7 cellular contexts compared by ENCODE assay signal in genomic region chr14:91241848-91242247, GRCh38.
A peak's percentile ranks its signal among the peaks of the same experiment; 100 is the strongest.
DNase-seq lines count a peak whose midpoint lies in the region; ATAC-seq and TF ChIP-seq lines count a peak whose summit lies in the region.

No MANE protein-coding gene starts in this region.

- peak overlapping the region; percentile 31 for H3K9ac ChIP-seq in SU-DHL-6 (ENCODE audit: low read length)

- no peaks in the 10 kb centered on the region for H3K27me3 ChIP-seq in SU-DHL-6 (ENCODE audit: low read length)
- H3K27me3 ChIP-seq in brain microvascular endothelial cell (replicated peaks): no peaks in the 10 kb centered on the region

- ATAC-seq in GM19035 (IDR thresholded peaks at IDR 0.05; ENCODE audit: unreplicated experiment) (peak; percentile 60), HG02938 (IDR thresholded peaks at IDR 0.05; ENCODE audit: unreplicated experiment) (peak; percentile 61)

- H3K36me3 ChIP-seq in SU-DHL-6 (ENCODE audit: low read length): no peaks in the 10 kb centered on the region
- no peaks in the 10 kb centered on the region for H3K36me3 ChIP-seq in brain microvascular endothelial cell (replicated peaks)

- H4K20me1 ChIP-seq in SU-DHL-6 (ENCODE audit: low read depth, low read length): no peaks in the 10 kb centered on the region

- peak overlapping the region; percentile 49 for H3K4me2 ChIP-seq in SU-DHL-6 (ENCODE audit: low read depth, low read length, poor library complexity, severe bottlenecking)

- 0 out of 2 replicates have a peak, but pooled peaks cover 4% of the 10 kb centered on the region for H3F3A ChIP-seq in SU-DHL-6 (ENCODE audit: insufficient read depth)

- DNase-seq in dedifferentiated amniotic fluid mesenchymal stem cell (ENCODE audit: extremely low spot score): no peak
- DNase-seq in brain microvascular endothelial cell: no peak
- no peak for DNase-seq in NCI-H2196 treated with DMSO at 0.1 percent for 48 hours (lab: John Stamatoyannopoulos, UW; ENCODE audit: unreplicated experiment)

- H3K9me2 ChIP-seq in SU-DHL-6 (replicated peaks; ENCODE audit: insufficient read depth, low read length): no peaks in the 10 kb centered on the region

- peak overlapping the region; percentile 24 for H2AFZ ChIP-seq in SU-DHL-6 (ENCODE audit: low read depth, low read length, severe bottlenecking)

- peak overlapping the region; percentile 11 for H3K4me3 ChIP-seq in SU-DHL-6 (ENCODE audit: insufficient read depth, low read length, poor library complexity, severe bottlenecking)
- peak overlapping the region; percentile 10 to 41 (median 31) for H3K4me3 ChIP-seq in skin epidermis
- H3K4me3 ChIP-seq in brain microvascular endothelial cell (ENCODE audit: low read depth, low read length): no peak overlapping the region

- H3K27ac ChIP-seq in SU-DHL-6 (ENCODE audit: low read depth, low read length): peak overlapping the region; percentile 75
- H3K27ac ChIP-seq in skin epidermis: peak overlapping the region in 20 of 21 experiments; percentile 8 to 96 (median 82)
- no peak overlapping the region for H3K27ac ChIP-seq in brain microvascular endothelial cell

- in situ Hi-C loops in brain microvascular endothelial cell (cut with HindIII; ENCODE audit: low pct_ligation_motif_present, low sequenced_read_pairs): no loop called here

- TF ChIP-seq CTCF in SU-DHL-6 (IDR thresholded peaks at IDR 0.05; ENCODE audit: insufficient read depth, low read length, poor library complexity, severe bottlenecking) (no peak), brain microvascular endothelial cell (IDR thresholded peaks at IDR 0.05; ENCODE audit: low read depth, low read length, missing control alignments) (no peak)

- H3K9me3 ChIP-seq in SU-DHL-6 (ENCODE audit: insufficient read depth, low read length): no peaks in the 10 kb centered on the region

- no peaks in the 10 kb centered on the region for H3K79me2 ChIP-seq in SU-DHL-6 (ENCODE audit: insufficient read depth, low read length)
